In the genomic region with DNA sequence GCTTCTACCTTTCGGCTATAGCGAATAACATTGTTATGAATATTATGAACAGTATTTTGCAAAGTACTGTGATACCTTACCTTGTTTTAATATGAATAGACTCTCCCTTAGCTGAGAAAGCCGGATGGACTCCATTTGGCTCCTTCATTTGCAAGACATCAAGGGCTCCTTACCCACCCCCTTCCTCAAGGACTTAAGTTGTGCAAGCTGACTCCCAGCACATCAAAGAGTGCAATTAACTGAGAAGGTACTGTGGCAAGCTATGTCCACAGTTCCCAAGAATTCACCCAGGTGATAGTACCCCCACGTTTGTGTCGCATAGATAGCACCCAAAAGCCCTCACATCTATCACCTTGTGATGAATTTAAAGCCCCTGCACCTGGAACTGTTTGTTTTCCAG, we compare ENCODE assay signal across 1 cellular context.
TF ChIP-seq lines count a peak whose summit lies in the region.

No MANE protein-coding gene starts in this region.

TF ChIP-seq in WTC11, 78 proteins besides CTCF, POLR2A, EP300 and RAD21 (continued from another document):
- TF ChIP-seq, protein P1, sequence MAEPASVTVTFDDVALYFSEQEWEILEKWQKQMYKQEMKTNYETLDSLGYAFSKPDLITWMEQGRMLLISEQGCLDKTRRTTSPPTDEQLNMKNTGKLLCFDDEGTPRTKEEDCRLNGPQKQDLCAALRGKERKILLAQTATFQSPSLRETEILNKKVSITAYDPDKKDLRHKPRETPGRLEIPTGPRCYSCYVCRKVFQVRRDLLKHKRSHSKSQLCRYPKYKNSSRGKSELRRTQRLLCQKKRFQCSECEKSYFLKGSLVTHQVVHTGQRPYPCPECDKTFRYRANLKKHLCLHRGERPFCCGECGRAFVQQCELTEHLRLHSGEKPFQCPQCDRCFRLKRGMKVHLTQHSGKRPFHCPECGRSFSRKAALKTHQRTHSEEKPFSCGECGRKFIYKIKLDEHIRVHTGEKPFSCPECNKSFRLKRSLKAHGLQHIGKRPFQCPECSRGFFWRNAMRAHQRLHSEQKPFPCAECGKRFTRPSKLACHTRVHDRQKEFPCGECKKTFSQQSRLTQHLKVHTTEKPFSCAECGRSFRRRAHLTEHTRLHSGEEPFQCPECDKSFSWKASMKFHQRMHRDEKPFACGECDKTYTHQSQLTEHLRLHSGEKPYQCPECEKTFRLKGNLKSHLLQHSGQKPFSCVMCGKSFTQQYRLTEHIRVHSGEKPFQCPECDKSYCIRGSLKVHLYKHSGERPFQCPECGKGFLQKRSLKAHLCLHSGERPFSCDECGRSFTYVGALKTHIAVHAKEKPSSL (CRISPR knock-in tag; conservative IDR thresholded peaks at IDR 0.05): no peak
- TF ChIP-seq FOXP1 (CRISPR knock-in tag; IDR thresholded peaks at IDR 0.05; ENCODE audit: borderline replicate concordance) (no peak), FOXJ3 (CRISPR knock-in tag; IDR thresholded peaks at IDR 0.05; ENCODE audit: borderline replicate concordance) (no peak), CREB1 (CRISPR knock-in tag; IDR thresholded peaks at IDR 0.05) (no peak), SMAD4 (CRISPR knock-in tag; IDR thresholded peaks at IDR 0.05) (no peak), SP1 (CRISPR knock-in tag; conservative IDR thresholded peaks at IDR 0.05) (no peak), ZNF263 (CRISPR knock-in tag; IDR thresholded peaks at IDR 0.05; ENCODE audit: low read depth) (no peak)
- TF ChIP-seq, protein P2, sequence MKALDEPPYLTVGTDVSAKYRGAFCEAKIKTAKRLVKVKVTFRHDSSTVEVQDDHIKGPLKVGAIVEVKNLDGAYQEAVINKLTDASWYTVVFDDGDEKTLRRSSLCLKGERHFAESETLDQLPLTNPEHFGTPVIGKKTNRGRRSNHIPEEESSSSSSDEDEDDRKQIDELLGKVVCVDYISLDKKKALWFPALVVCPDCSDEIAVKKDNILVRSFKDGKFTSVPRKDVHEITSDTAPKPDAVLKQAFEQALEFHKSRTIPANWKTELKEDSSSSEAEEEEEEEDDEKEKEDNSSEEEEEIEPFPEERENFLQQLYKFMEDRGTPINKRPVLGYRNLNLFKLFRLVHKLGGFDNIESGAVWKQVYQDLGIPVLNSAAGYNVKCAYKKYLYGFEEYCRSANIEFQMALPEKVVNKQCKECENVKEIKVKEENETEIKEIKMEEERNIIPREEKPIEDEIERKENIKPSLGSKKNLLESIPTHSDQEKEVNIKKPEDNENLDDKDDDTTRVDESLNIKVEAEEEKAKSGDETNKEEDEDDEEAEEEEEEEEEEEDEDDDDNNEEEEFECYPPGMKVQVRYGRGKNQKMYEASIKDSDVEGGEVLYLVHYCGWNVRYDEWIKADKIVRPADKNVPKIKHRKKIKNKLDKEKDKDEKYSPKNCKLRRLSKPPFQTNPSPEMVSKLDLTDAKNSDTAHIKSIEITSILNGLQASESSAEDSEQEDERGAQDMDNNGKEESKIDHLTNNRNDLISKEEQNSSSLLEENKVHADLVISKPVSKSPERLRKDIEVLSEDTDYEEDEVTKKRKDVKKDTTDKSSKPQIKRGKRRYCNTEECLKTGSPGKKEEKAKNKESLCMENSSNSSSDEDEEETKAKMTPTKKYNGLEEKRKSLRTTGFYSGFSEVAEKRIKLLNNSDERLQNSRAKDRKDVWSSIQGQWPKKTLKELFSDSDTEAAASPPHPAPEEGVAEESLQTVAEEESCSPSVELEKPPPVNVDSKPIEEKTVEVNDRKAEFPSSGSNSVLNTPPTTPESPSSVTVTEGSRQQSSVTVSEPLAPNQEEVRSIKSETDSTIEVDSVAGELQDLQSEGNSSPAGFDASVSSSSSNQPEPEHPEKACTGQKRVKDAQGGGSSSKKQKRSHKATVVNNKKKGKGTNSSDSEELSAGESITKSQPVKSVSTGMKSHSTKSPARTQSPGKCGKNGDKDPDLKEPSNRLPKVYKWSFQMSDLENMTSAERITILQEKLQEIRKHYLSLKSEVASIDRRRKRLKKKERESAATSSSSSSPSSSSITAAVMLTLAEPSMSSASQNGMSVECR (CRISPR knock-in tag; IDR thresholded peaks at IDR 0.05; ENCODE audit: borderline replicate concordance): no peak
- TF ChIP-seq, protein P3, sequence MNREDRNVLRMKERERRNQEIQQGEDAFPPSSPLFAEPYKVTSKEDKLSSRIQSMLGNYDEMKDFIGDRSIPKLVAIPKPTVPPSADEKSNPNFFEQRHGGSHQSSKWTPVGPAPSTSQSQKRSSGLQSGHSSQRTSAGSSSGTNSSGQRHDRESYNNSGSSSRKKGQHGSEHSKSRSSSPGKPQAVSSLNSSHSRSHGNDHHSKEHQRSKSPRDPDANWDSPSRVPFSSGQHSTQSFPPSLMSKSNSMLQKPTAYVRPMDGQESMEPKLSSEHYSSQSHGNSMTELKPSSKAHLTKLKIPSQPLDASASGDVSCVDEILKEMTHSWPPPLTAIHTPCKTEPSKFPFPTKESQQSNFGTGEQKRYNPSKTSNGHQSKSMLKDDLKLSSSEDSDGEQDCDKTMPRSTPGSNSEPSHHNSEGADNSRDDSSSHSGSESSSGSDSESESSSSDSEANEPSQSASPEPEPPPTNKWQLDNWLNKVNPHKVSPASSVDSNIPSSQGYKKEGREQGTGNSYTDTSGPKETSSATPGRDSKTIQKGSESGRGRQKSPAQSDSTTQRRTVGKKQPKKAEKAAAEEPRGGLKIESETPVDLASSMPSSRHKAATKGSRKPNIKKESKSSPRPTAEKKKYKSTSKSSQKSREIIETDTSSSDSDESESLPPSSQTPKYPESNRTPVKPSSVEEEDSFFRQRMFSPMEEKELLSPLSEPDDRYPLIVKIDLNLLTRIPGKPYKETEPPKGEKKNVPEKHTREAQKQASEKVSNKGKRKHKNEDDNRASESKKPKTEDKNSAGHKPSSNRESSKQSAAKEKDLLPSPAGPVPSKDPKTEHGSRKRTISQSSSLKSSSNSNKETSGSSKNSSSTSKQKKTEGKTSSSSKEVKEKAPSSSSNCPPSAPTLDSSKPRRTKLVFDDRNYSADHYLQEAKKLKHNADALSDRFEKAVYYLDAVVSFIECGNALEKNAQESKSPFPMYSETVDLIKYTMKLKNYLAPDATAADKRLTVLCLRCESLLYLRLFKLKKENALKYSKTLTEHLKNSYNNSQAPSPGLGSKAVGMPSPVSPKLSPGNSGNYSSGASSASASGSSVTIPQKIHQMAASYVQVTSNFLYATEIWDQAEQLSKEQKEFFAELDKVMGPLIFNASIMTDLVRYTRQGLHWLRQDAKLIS (CRISPR knock-in tag; IDR thresholded peaks at IDR 0.05; ENCODE audit: borderline replicate concordance): no peak
